20 cellular contexts compared by ENCODE assay signal in the genomic region with DNA sequence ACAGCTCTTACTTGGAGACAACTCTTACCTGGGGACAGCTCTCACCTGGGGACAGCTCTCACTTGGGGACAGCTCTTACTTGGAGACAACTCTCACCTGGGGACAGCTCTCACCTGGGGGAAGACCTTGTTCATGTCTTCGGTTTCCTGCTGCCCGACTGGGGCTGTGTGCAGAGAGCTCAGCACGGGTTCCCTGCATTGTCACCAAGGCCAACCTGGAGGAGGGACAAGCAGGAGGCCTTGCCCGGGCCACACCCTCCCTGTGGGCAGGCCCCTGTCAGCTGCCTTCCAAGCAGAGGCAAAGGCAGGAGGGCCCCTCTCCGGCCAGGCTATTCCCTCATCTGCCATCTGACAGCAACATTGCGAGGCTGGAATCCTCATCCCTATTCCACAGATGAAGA. TPM values are rescaled to one million over a fixed set of nuclear protein-coding genes. Genes with fewer than 3 reads are reported as not detected.
A peak's percentile ranks its signal among the peaks of the same experiment; 100 is the strongest.
DNase-seq lines count a peak whose midpoint lies in the region; ATAC-seq and TF ChIP-seq lines count a peak whose summit lies in the region.
"Had no signal": no experiment of that assay in that cellular context is flagged by ENCODE, and none has a peak within 500 bp of the region (broad histone marks: within the 10 kb centered on the region; RNA-seq: fewer than 3 reads in every experiment).

Gene LDLRAD1 (minus strand): TSS at position 208 of the 400 bp plus-strand sequence. CDS start 74 bp downstream, at position 134.

- H3K79me2 ChIP-seq in GM23338 (replicated peaks; ENCODE audit: insufficient read depth), result no peaks in the 10 kb centered on the region

- no peaks in the 10 kb centered on the region for H3K4me1 ChIP-seq in GM23338 (ENCODE audit: insufficient read depth)

- no peak within 1 kb of the TSS for H3K4me2 ChIP-seq in GM23338

- H3K27ac ChIP-seq in GM23338 (ENCODE audit: low read depth), result no peak within 1 kb of the TSS
- H3K27ac ChIP-seq: coronary artery, suprapubic skin had no signal

- H2AFZ ChIP-seq in GM23338, result no peak within 1 kb of the TSS

- H3K4me3 Mint-ChIP-seq in GM23338, result no peak within 1 kb of the TSS
- H3K4me3 Mint-ChIP-seq: activated CD4-positive, alpha-beta memory T cell treated with anti-CD3 and anti-CD28 coated beads for 36 hours; activated T-helper 1 cell treated with anti-CD3 and anti-CD28 coated beads, Interleukin-12 subunit alpha, Interleukin-12 subunit beta, Interleukin-2, Interleukin-4 antibody, amounts not matched to agents 30 ng/mL and 10 ng/mL and 1 ng/mL, durations not matched to agents 14 hours and 24 hours and 36 hours had no signal

- H3K36me3 Mint-ChIP-seq in GM23338 (ENCODE audit: low read depth), result no peaks in the 10 kb centered on the region
- H3K36me3 Mint-ChIP-seq: activated CD4-positive, alpha-beta memory T cell treated with anti-CD3 and anti-CD28 coated beads for 36 hours had no signal

- no peak within 1 kb of the TSS for H3K27ac Mint-ChIP-seq in GM23338
- H3K27ac Mint-ChIP-seq: activated CD4-positive, alpha-beta memory T cell treated with anti-CD3 and anti-CD28 coated beads for 36 hours; activated T-helper 1 cell treated with anti-CD3 and anti-CD28 coated beads, Interleukin-12 subunit alpha, Interleukin-12 subunit beta, Interleukin-2, Interleukin-4 antibody, amounts not matched to agents 30 ng/mL and 10 ng/mL and 1 ng/mL, durations not matched to agents 14 hours and 24 hours and 36 hours had no signal

- H3F3A ChIP-seq in GM23338 (replicated peaks; ENCODE audit: low read depth), result no peaks in the 10 kb centered on the region

- no peak within 1 kb of the TSS for H3K4me3 ChIP-seq in GM23338
- H3K4me3 ChIP-seq: coronary artery, MG63, suprapubic skin had no signal

- no peak for DNase-seq in GM23338 (ENCODE audit: low spot score)
- DNase-seq in NCI-H774 (lab: John Stamatoyannopoulos, UW), result peak; percentile 34
- peak; percentile 58 for DNase-seq in iPS-NIHi11 (ENCODE audit: low spot score)
- DNase-seq in posterior vena cava (ENCODE audit: low spot score), result peak; percentile 75
- DNase-seq in HEK293T (ENCODE audit: extremely low spot score), result no peak
- DNase-seq in stimulated activated CD8-positive, alpha-beta memory T cell treated with anti-CD3 and anti-CD28 coated beads, Interleukin-4, amount 100 ng/mL, for 48 hours, result no peak
- DNase-seq: activated CD4-positive, alpha-beta memory T cell treated with anti-CD3 and anti-CD28 coated beads for 36 hours; C1 segment of cervical spinal cord; mesendoderm; MG63; SIG-M5; stimulated activated CD4-positive, alpha-beta T cell treated with anti-CD3 and anti-CD28 coated beads, Interleukin-12 subunit alpha, Interleukin-12 subunit beta, amount 100 ng/mL, for 4 hours; T-helper 9 cell had no signal

- ATAC-seq in GM23338 (peak; percentile 31), GM18858 (IDR thresholded peaks at IDR 0.05; ENCODE audit: unreplicated experiment) (no peak)

- intact Hi-C loops in posterior vena cava (cut with DNase I), result no loop called here

- TF ChIP-seq CTCF in GM23338 (conservative IDR thresholded peaks at IDR 0.05; ENCODE audit: low read depth in 2 of 2), result no peak

- CTCF ChIA-PET in HEK293T (lab: Yijun Ruan, JAX), result interaction anchor here (1.1 kb wide), 1 partner anchor 157 kb away, joined by 3 read pairs; no protein-coding TSS in a partner anchor

- H3K36me3 ChIP-seq in GM23338 (ENCODE audit: insufficient read depth), result no peaks in the 10 kb centered on the region
- H3K36me3 ChIP-seq: MG63, suprapubic skin had no signal

- no peaks in the 10 kb centered on the region for H3K27me3 ChIP-seq in GM23338 (ENCODE audit: insufficient read depth)
- H3K27me3 ChIP-seq: MG63 had no signal

- H3K9me2 ChIP-seq in GM23338 (ENCODE audit: insufficient read depth), result no peaks in the 10 kb centered on the region

- peaks cover 8% of the 10 kb centered on the region for H3K4me1 Mint-ChIP-seq in GM23338

- POLR2A ChIA-PET in HEK293T (lab: Yijun Ruan, JAX), result no interaction called here

- H4K20me1 ChIP-seq in GM23338 (replicated peaks; ENCODE audit: insufficient read depth), result no peaks in the 10 kb centered on the region

- H3K27me3 Mint-ChIP-seq in GM23338 (ENCODE audit: insufficient read depth, low read depth, poor library complexity), result peaks cover 10% of the 10 kb centered on the region
- H3K27me3 Mint-ChIP-seq: activated CD4-positive, alpha-beta memory T cell treated with anti-CD3 and anti-CD28 coated beads for 36 hours had no signal

- no peaks in the 10 kb centered on the region for H3K9me3 Mint-ChIP-seq in GM23338
- H3K9me3 Mint-ChIP-seq: activated CD4-positive, alpha-beta memory T cell treated with anti-CD3 and anti-CD28 coated beads for 36 hours; activated T-helper 1 cell treated with anti-CD3 and anti-CD28 coated beads, Interleukin-12 subunit alpha, Interleukin-12 subunit beta, Interleukin-2, Interleukin-4 antibody, amounts not matched to agents 30 ng/mL and 10 ng/mL and 1 ng/mL, durations not matched to agents 14 hours and 24 hours and 36 hours had no signal

TF ChIP-seq in GM23338, 12 proteins besides CTCF, POLR2A, EP300 and RAD21 (continues in another document):
- TF ChIP-seq, protein P1, sequence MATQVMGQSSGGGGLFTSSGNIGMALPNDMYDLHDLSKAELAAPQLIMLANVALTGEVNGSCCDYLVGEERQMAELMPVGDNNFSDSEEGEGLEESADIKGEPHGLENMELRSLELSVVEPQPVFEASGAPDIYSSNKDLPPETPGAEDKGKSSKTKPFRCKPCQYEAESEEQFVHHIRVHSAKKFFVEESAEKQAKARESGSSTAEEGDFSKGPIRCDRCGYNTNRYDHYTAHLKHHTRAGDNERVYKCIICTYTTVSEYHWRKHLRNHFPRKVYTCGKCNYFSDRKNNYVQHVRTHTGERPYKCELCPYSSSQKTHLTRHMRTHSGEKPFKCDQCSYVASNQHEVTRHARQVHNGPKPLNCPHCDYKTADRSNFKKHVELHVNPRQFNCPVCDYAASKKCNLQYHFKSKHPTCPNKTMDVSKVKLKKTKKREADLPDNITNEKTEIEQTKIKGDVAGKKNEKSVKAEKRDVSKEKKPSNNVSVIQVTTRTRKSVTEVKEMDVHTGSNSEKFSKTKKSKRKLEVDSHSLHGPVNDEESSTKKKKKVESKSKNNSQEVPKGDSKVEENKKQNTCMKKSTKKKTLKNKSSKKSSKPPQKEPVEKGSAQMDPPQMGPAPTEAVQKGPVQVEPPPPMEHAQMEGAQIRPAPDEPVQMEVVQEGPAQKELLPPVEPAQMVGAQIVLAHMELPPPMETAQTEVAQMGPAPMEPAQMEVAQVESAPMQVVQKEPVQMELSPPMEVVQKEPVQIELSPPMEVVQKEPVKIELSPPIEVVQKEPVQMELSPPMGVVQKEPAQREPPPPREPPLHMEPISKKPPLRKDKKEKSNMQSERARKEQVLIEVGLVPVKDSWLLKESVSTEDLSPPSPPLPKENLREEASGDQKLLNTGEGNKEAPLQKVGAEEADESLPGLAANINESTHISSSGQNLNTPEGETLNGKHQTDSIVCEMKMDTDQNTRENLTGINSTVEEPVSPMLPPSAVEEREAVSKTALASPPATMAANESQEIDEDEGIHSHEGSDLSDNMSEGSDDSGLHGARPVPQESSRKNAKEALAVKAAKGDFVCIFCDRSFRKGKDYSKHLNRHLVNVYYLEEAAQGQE (IDR thresholded peaks at IDR 0.05; ENCODE audit: unreplicated experiment), result no peak
- no peak for TF ChIP-seq ZNF331 (CRISPR knock-in tag; IDR thresholded peaks at IDR 0.05; ENCODE audit: low read depth)
- no peak for TF ChIP-seq EZH2phosphoT487 (IDR thresholded peaks at IDR 0.05; ENCODE audit: unreplicated experiment)
- no peak for TF ChIP-seq EZH2 (IDR thresholded peaks at IDR 0.05; ENCODE audit: low read depth, unreplicated experiment)
- TF ChIP-seq STAT1 (IDR thresholded peaks at IDR 0.05; ENCODE audit: unreplicated experiment), result no peak

TF ChIP-seq in HEK293T, 16 proteins besides CTCF, POLR2A, EP300 and RAD21:
- TF ChIP-seq FOXK2 (IDR thresholded peaks at IDR 0.05), result no peak
- no peak for TF ChIP-seq SP1 (IDR thresholded peaks at IDR 0.05)
- no peak for TF ChIP-seq L3MBTL2 (conservative IDR thresholded peaks at IDR 0.05)
- no peak for TF ChIP-seq TARDBP (IDR thresholded peaks at IDR 0.05)
- TF ChIP-seq NFRKB (IDR thresholded peaks at IDR 0.05), result no peak
- TF ChIP-seq ARNT (IDR thresholded peaks at IDR 0.05), result no peak

RNA-seq across cellular contexts. Expression of gene LDLRAD1, which starts in this region (rescaled TPM):
- not detected in 2 replicates for total RNA-seq in GM23338 (2014; rRNA removed; shearing (Covaris generic))
- polyA plus RNA-seq in GM23338 (2016; fragmentation: Nextera tagmentation; extraction: Ambion mirVana), result not detected in 2 replicates
- not detected for total RNA-seq in posterior vena cava
- total RNA-seq: activated CD4-positive, alpha-beta memory T cell treated with anti-CD3 and anti-CD28 coated beads for 36 hours; activated T-helper 1 cell treated with anti-CD3 and anti-CD28 coated beads, Interleukin-12 subunit alpha, Interleukin-12 subunit beta, Interleukin-2, Interleukin-4 antibody, amounts not matched to agents 30 ng/mL and 10 ng/mL and 1 ng/mL, durations not matched to agents 14 hours and 24 hours and 36 hours; aorta; HT1080; osteoblast had no signal
- polyA plus RNA-seq: aorta had no signal

Comparison
In these comparisons a context has a peak if more than half of its experiments do, and no peak if none do; other contexts are left out.
1. Peak in ATAC-seq in GM23338; RNA of the gene not detected or under 1 TPM.
2. Peak in DNase-seq in posterior vena cava; RNA of the gene not detected or under 1 TPM.
3. DNase-seq: peak in NCI-H774 (single experiment) and iPS-NIHi11 (single experiment); none in GM23338 (single experiment), HEK293T (single experiment) and stimulated activated CD8-positive, alpha-beta memory T cell treated with anti-CD3 and anti-CD28 coated beads, Interleukin-4, amount 100 ng/mL, for 48 hours (single experiment).